Comparison of ENCODE assay signal across 1 cellular context in the genomic region with DNA sequence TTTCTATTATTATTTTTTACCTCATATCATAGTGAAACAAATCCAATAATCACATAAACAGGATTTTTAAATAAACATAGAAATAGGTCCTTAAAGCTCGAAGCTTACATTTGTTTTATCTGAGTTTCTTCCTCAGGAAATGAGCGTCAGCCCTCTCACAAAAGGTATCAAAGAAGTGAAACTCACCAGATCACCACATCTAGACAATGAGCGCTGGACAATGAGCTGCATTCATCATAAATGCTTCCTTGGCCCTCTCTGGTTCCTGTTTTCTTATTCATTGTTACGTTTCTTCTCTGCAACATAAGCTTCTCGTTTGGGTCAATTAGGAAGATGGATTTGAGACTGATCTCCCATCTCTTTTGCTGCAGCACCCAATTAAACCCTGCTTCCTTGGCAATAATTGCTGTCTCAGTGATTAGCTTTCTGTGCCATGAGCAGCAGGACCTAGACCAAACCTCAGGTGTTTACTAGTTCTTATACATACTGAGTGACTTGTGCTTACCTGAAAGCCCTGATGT.
TF ChIP-seq lines count a peak whose summit lies in the region.

No MANE protein-coding gene starts in this region.

TF ChIP-seq in H1, 55 proteins besides CTCF, POLR2A, EP300 and RAD21:
- no peak for TF ChIP-seq CTBP2 (IDR thresholded peaks at IDR 0.05; ENCODE audit: borderline replicate concordance, insufficient read depth, insufficient read length, low read length)
- TF ChIP-seq TAF1 (IDR thresholded peaks at IDR 0.05; ENCODE audit: low read depth, low read length) = no peak
- no peak for TF ChIP-seq CBX8 (IDR thresholded peaks at IDR 0.05; ENCODE audit: borderline replicate concordance, low read depth, low read length)
- TF ChIP-seq KDM1A (IDR thresholded peaks at IDR 0.05; ENCODE audit: borderline replicate concordance, low read length) = no peak
